Comparison of ENCODE assay signal across 8 cellular contexts in genomic region chr20:41027872-41028358, GRCh38. TPM values are rescaled to one million over a fixed set of nuclear protein-coding genes. Genes with fewer than 3 reads are reported as not detected.
A peak's percentile ranks its signal among the peaks of the same experiment; 100 is the strongest.
DNase-seq lines count a peak whose midpoint lies in the region; ATAC-seq, FAIRE-seq and TF ChIP-seq lines count a peak whose summit lies in the region.

No MANE protein-coding gene starts in this region.

- H4K20me1 ChIP-seq in DOHH2 (ENCODE audit: control insufficient read depth, insufficient read depth, low read depth, low read length) = peaks cover 30% of the 10 kb centered on the region; the same call in 1 of the 2 replicates
- peaks cover 12% of the 10 kb centered on the region for H4K20me1 ChIP-seq in PC-9 (ENCODE audit: insufficient read depth)

- intact Hi-C loops in PC-9 (cut with micrococcal nuclease; ENCODE audit: unreplicated experiment) = loop anchor here (1.0 to 5.0 kb wide), 4 partner anchors 25 to 59 kb away; no protein-coding TSS in a partner anchor
- intact Hi-C loops in left colon (cut with DNase I, micrococcal nuclease) = no loop called here

- H3K79me2 ChIP-seq in DOHH2 (ENCODE audit: control insufficient read depth, low read length) (peaks cover 50% of the 10 kb centered on the region), PC-9 (ENCODE audit: low read depth) (peaks cover 43% of the 10 kb centered on the region), parathyroid adenoma (peaks cover 33% of the 10 kb centered on the region)

- no peak for FAIRE-seq in GM12891 (lab: Jason Lieb, UNC)

- peak overlapping the region; percentile 78 for H2AFZ ChIP-seq in PC-9
- H2AFZ ChIP-seq in parathyroid adenoma = peak overlapping the region; percentile 51

- H3K9me2 ChIP-seq in DOHH2 (replicated peaks; ENCODE audit: control insufficient read depth, low read length) (no peaks in the 10 kb centered on the region), PC-9 (ENCODE audit: insufficient read depth) (no peaks in the 10 kb centered on the region)

- H3K4me1 ChIP-seq in DOHH2 (ENCODE audit: control insufficient read depth, low read length) (peaks cover 52% of the 10 kb centered on the region), PC-9 (replicated peaks; ENCODE audit: insufficient read depth) (peaks cover 38% of the 10 kb centered on the region), parathyroid adenoma (peaks cover 14% of the 10 kb centered on the region)

- peak overlapping the region; percentile 94 for H3K4me2 ChIP-seq in DOHH2 (ENCODE audit: low read length)
- peak overlapping the region; percentile 91 for H3K4me2 ChIP-seq in PC-9
- H3K4me2 ChIP-seq in parathyroid adenoma (ENCODE audit: low read length) = peak overlapping the region; percentile 90

- BruUV-seq in PC-9 (replicated peaks; lab: Mats Ljungman, UMichigan) = TSS peak; percentile 90

- H3K9ac ChIP-seq in parathyroid adenoma = no peak overlapping the region

- CTCF ChIA-PET in PC-9 (lab: Charles Lee) = interaction anchor here (0.6 to 1.6 kb wide), 2 partner anchors 37 to 51 kb away, joined by 4 to 5 read pairs; no protein-coding TSS in a partner anchor

- H3K27me3 ChIP-seq in DOHH2 (ENCODE audit: control insufficient read depth, low read length) (no peaks in the 10 kb centered on the region), PC-9 (ENCODE audit: insufficient read depth, low read depth) (no peaks in the 10 kb centered on the region), parathyroid adenoma (ENCODE audit: control insufficient read depth, insufficient read depth, low read length) (no peaks in the 10 kb centered on the region)

- TF ChIP-seq CTCF in DOHH2 (IDR thresholded peaks at IDR 0.05; ENCODE audit: low read depth, low read length, poor library complexity, severe bottlenecking) (no peak), PC-9 (conservative IDR thresholded peaks at IDR 0.05) (no peak), parathyroid adenoma (IDR thresholded peaks at IDR 0.05) (no peak)

- H3K4me3 ChIP-seq in DOHH2 (ENCODE audit: low read length) (peak overlapping the region; percentile 85), PC-9 (peak overlapping the region; percentile 90), parathyroid adenoma (ENCODE audit: low read depth, low read length) (peak overlapping the region; percentile 93)

- H3K27ac ChIP-seq in DOHH2 (ENCODE audit: low read depth, low read length) (peak overlapping the region; percentile 50), PC-9 (peak overlapping the region; percentile 56), epithelial cell of prostate (peak overlapping the region; percentile 80), parathyroid adenoma (peak overlapping the region; percentile 29)

- no peak for DNase-seq in PC-9
- no peak for DNase-seq in epithelial cell of prostate (ENCODE audit: low read depth, low spot score)
- DNase-seq in left colon = no peak
- DNase-seq in GM12891 (ENCODE audit: insufficient read length, low spot score) = no peak
- DNase-seq in NCI-H446 treated with DMSO at 0.1 percent for 48 hours (lab: John Stamatoyannopoulos, UW) = no peak

- POLR2A ChIA-PET in PC-9 (lab: Charles Lee; ENCODE audit: unreplicated experiment) = interaction anchor here (0.6 kb wide), 1 partner anchor 12 kb away, joined by 3 read pairs; no protein-coding TSS in a partner anchor

- no peaks in the 10 kb centered on the region for H3F3A ChIP-seq in DOHH2 (ENCODE audit: control insufficient read depth, insufficient read depth)
- no peaks in the 10 kb centered on the region for H3F3A ChIP-seq in PC-9 (ENCODE audit: insufficient read depth, low read depth)

- H3K36me3 ChIP-seq in DOHH2 (ENCODE audit: control insufficient read depth, low read length) (peaks cover 42% of the 10 kb centered on the region), PC-9 (ENCODE audit: low read depth) (peaks cover 21% of the 10 kb centered on the region; the same call in 1 of the 2 replicates), parathyroid adenoma (ENCODE audit: control insufficient read depth, insufficient read depth, low read length) (no peaks in the 10 kb centered on the region)

- H3K9me3 ChIP-seq in DOHH2 (ENCODE audit: control insufficient read depth, insufficient read depth, low read length) = no peaks in the 10 kb centered on the region
- H3K9me3 ChIP-seq in PC-9 (ENCODE audit: insufficient read depth, low read depth) = no peaks in the 10 kb centered on the region
- no peaks in the 10 kb centered on the region for H3K9me3 ChIP-seq in parathyroid adenoma (ENCODE audit: control insufficient read depth, low read length)

- no peak for TF ChIP-seq POLR2A in GM12891 (IDR thresholded peaks at IDR 0.05; ENCODE audit: low read depth, low read length)

- ATAC-seq in left colon (no peak), HG03432 (IDR thresholded peaks at IDR 0.05; ENCODE audit: unreplicated experiment) (no peak)

TF ChIP-seq in GM12891, 5 proteins besides CTCF, POLR2A, EP300 and RAD21:
- TF ChIP-seq SPI1 (IDR thresholded peaks at IDR 0.05; ENCODE audit: low read depth, low read length) = no peak
- no peak for TF ChIP-seq POU2F2 (IDR thresholded peaks at IDR 0.05; ENCODE audit: low read depth, low read length)
- no peak for TF ChIP-seq PAX5 (IDR thresholded peaks at IDR 0.05; ENCODE audit: insufficient read depth, low read length, severe bottlenecking)
TF ChIP-seq in GM12891: peak in this region for 0.

RNA-seq across cellular contexts. Expression of gene TOP1, which starts 0.7 kb away (rescaled TPM):
- total RNA-seq in PC-9 (2021) (39.1 and 55.8 TPM in 2 replicates), left colon (10 to 100 TPM; 64.3 to 65.7 TPM)
- polyA plus RNA-seq in GM12891 (2012; ENCODE audit: low read depth, missing spikeins) = 67.2 TPM

Comparison
In these comparisons a context has a peak if more than half of its experiments do, and no peak if none do; other contexts are left out.
1. H3K27ac ChIP-seq: peak in every context shown above with its lines; median percentile 80 in epithelial cell of prostate; 56 in PC-9; 50 in DOHH2; 29 in parathyroid adenoma.